ENCODE assay signal across 9 cellular contexts in the genomic region with DNA sequence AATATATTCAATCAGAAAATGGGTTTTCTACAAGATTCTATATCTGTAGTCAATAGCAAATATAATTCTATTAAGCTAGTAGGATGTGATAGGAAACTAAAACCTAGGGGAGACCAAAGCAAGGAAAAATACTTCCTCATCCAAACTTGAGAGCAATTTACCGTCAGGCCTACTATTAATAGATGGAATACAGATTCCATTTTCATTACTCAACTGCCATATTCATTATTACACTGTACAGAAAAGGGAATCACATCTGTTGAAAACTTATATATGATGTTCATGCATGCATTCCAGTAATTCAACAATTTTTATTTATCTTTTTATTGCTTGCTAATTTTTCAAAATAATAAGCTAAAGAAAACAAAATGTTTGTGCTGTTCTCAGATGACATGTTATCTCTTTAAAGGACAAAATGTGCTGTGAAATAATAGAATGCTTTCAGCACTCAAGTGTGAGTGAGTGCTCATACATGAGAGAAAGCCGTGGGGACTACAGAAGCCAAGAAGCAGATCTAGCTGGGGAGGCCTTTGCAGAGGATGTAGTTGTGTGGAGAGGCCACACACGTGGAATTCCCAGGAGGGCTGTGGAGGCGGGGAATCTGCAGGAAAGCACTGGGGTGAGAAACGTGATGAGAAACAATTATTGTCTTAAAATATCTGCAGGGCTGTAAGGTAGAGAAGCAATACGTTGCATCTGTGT.
DNase-seq lines count a peak whose midpoint lies in the region; ATAC-seq, FAIRE-seq and TF ChIP-seq lines count a peak whose summit lies in the region.
"Had no signal": no experiment of that assay in that cellular context is flagged by ENCODE, and none has a peak within 500 bp of the region (broad histone marks: within the 10 kb centered on the region; RNA-seq: fewer than 3 reads in every experiment).

No MANE protein-coding gene starts in this region.

- intact Hi-C loops in colonic mucosa (cut with DNase I) (no loop called here), vagina (cut with DNase I) (no loop called here)

- FAIRE-seq in HTR-8/SVneo (lab: Jason Lieb, UNC) = no peak

- TF ChIP-seq POLR2A in vagina (IDR thresholded peaks at IDR 0.05) = no peak

- no peak overlapping the region for H3K4me3 ChIP-seq in colonic mucosa
- H3K4me3 ChIP-seq in muscle layer of duodenum (ENCODE audit: low read depth in 1 of 2, low read length in 2 of 2) = no peak overlapping the region
- H3K4me3 ChIP-seq in vagina = no peak overlapping the region

- ATAC-seq in HG03135 (IDR thresholded peaks at IDR 0.05; ENCODE audit: unreplicated experiment) (no peak), HG03469 (IDR thresholded peaks at IDR 0.05; ENCODE audit: unreplicated experiment) (no peak)

- no peaks in the 10 kb centered on the region for H3K36me3 ChIP-seq in colonic mucosa
- H3K36me3 ChIP-seq in muscle layer of duodenum (ENCODE audit: control insufficient read depth in 1 of 2, insufficient read depth in 2 of 2, low read length in 2 of 2) = no peaks in the 10 kb centered on the region
- H3K36me3 ChIP-seq in vagina = no peaks in the 10 kb centered on the region

- H3K9ac ChIP-seq in colonic mucosa (ENCODE audit: low read depth in 2 of 2, low read length in 2 of 2) = no peak overlapping the region

- H3K27me3 ChIP-seq in colonic mucosa (no peaks in the 10 kb centered on the region), muscle layer of duodenum (ENCODE audit: low read depth, low read length) (no peaks in the 10 kb centered on the region), vagina (no peaks in the 10 kb centered on the region)

- TF ChIP-seq CTCF in colonic mucosa (IDR thresholded peaks at IDR 0.05) (no peak), vagina (IDR thresholded peaks at IDR 0.05) (no peak)

- H3K9me3 ChIP-seq in colonic mucosa (no peaks in the 10 kb centered on the region), muscle layer of duodenum (ENCODE audit: control insufficient read depth in 1 of 2, low read length in 2 of 2) (no peaks in the 10 kb centered on the region), vagina (no peaks in the 10 kb centered on the region)

- peaks cover 13% of the 10 kb centered on the region for H3K4me1 ChIP-seq in colonic mucosa
- peaks cover 14 to 41% of the 10 kb centered on the region in 2 donors for H3K4me1 ChIP-seq in muscle layer of duodenum (ENCODE audit: control insufficient read depth in 1 of 2, insufficient read depth in 2 of 2, low read length in 2 of 2)
- H3K4me1 ChIP-seq in vagina = peaks cover 94% of the 10 kb centered on the region

- H3K27ac ChIP-seq in colonic mucosa = peak overlapping the region; percentile 77
- peak overlapping the region; percentile 87 for H3K27ac ChIP-seq in muscle layer of duodenum (ENCODE audit: low read length)
- H3K27ac ChIP-seq in vagina = peak overlapping the region; percentile 91

- DNase-seq in NCI-H2107 treated with DMSO at 0.1 percent for 48 hours (lab: John Stamatoyannopoulos, UW; ENCODE audit: unreplicated experiment) (peak; percentile 59), NCI-H2107 (lab: John Stamatoyannopoulos, UW) (no peak), colonic mucosa (no peak), vagina (ENCODE audit: extremely low spot score in 2 of 2) (no peak), HTR-8/SVneo (ENCODE audit: insufficient read length, low spot score) (no peak)
- DNase-seq: NCI-H2081 had no signal
